10 cellular contexts compared by ENCODE assay signal in genomic region chr14:63435838-63436237, GRCh38.
DNase-seq lines count a peak whose midpoint lies in the region; ATAC-seq, FAIRE-seq and TF ChIP-seq lines count a peak whose summit lies in the region.
"Had no signal": no experiment of that assay in that cellular context is flagged by ENCODE, and none has a peak within 500 bp of the region (broad histone marks: within the 10 kb centered on the region; RNA-seq: fewer than 3 reads in every experiment).

No MANE protein-coding gene starts in this region.

- FAIRE-seq in A549 (lab: Jason Lieb, UNC) (no peak), RCC 7860 (lab: Jason Lieb, UNC) (no peak), HTR-8/SVneo (lab: Jason Lieb, UNC) (no peak)

- no peak for TF ChIP-seq RAD21 in A549 (conservative IDR thresholded peaks at IDR 0.05 in 1 of 2, IDR thresholded peaks at IDR 0.05 in 1 of 2)

- H3K27me3 ChIP-seq in MG63 = no peaks in the 10 kb centered on the region

- peak overlapping the region; percentile 37 to 88 (median 75) for H3K27ac Mint-ChIP-seq in nephron

- peak overlapping the region; percentile 74; the same call in 2 of the 3 replicates for H3K4me2 ChIP-seq in A549

- DNase-seq in A549 (ENCODE audit: low read depth in 1 of 2, low spot score in 1 of 2) (peak in 1 of 2 experiments; percentile 37), MG63 (peak; percentile 71), fibroblast of the aortic adventitia (ENCODE audit: low read depth) (peak; percentile 82), SHP77 (lab: John Stamatoyannopoulos, UW) (no peak), RCC 7860 (ENCODE audit: low spot score) (no peak), RPMI8226 (no peak), HTR-8/SVneo (ENCODE audit: insufficient read length, low spot score) (no peak)
- DNase-seq: H7, NCI-H2029 treated with DMSO at 0.1 percent for 48 hours had no signal

- H3K4me3 Mint-ChIP-seq in nephron = no peak overlapping the region

- no peak overlapping the region for H3K4me3 ChIP-seq in A549
- no peak overlapping the region for H3K4me3 ChIP-seq in MG63
- no peak overlapping the region for H3K4me3 ChIP-seq in fibroblast of the aortic adventitia (ENCODE audit: low read depth, low read length)

- H3K9me3 Mint-ChIP-seq in nephron = no peaks in the 10 kb centered on the region

- H3K36me3 ChIP-seq in MG63 = no peaks in the 10 kb centered on the region

- H3K36me3 Mint-ChIP-seq in nephron (ENCODE audit: low read depth) = peaks cover 4% of the 10 kb centered on the region

- H3K4me1 Mint-ChIP-seq in nephron = peaks cover 69% of the 10 kb centered on the region

- ATAC-seq in A549 = peak in 1 of 2 experiments; percentile 44; a peak in 2 of 6 replicates

- H3K4me1 ChIP-seq in A549 = peaks cover 73% of the 10 kb centered on the region

- CTCF ChIA-PET in A549 (lab: Yijun Ruan, JAX) = no interaction called here

- no peak for TF ChIP-seq EP300 in A549 (IDR thresholded peaks at IDR 0.05)

- WGBS in A549 (ENCODE audit: missing lambda C conversion rate) = 57% methylated on average over 5 of the region's 5 CpGs

- H3K27me3 Mint-ChIP-seq in nephron (ENCODE audit: low read depth) = no peaks in the 10 kb centered on the region

- TF ChIP-seq CTCF in A549 (IDR thresholded peaks at IDR 0.05) (no peak), fibroblast of the aortic adventitia (IDR thresholded peaks at IDR 0.05; ENCODE audit: insufficient read depth, low read length) (no peak), nephron (IDR thresholded peaks at IDR 0.05; ENCODE audit: unreplicated experiment in 3 of 3) (no peak)

- POLR2A ChIA-PET in A549 (lab: Yijun Ruan, JAX) = no interaction called here

- H3K9me3 ChIP-seq in A549 (no peaks in the 10 kb centered on the region), MG63 (no peaks in the 10 kb centered on the region)

- H3K27ac ChIP-seq in A549 = 0 out of 6 replicates have a peak overlapping the region, but pooled peaks of 1 of the 2 experiments have one; percentile 1

- TF ChIP-seq POLR2A in A549 (IDR thresholded peaks at IDR 0.05; ENCODE audit: low read length) = no peak

TF ChIP-seq in A549, 52 proteins besides CTCF, POLR2A, EP300 and RAD21:
- no peak for TF ChIP-seq ZC3H11A (IDR thresholded peaks at IDR 0.05)
- no peak for TF ChIP-seq ATOH8 (CRISPR knock-in tag; IDR thresholded peaks at IDR 0.05; ENCODE audit: low read depth)

Comparison
In these comparisons a context has a peak if more than half of its experiments do, and no peak if none do; other contexts are left out.
1. DNase-seq: peak in MG63 (single experiment) and fibroblast of the aortic adventitia (single experiment); none in SHP77 (0 of 2), RCC 7860 (single experiment), RPMI8226 (single experiment) and HTR-8/SVneo (single experiment).